Comparison of ENCODE assay signal across 15 cellular contexts in genomic region chr18:77811510-77811909, GRCh38.
DNase-seq lines count a peak whose midpoint lies in the region; ATAC-seq and TF ChIP-seq lines count a peak whose summit lies in the region.
"Had no signal": no experiment of that assay in that cellular context is flagged by ENCODE, and none has a peak within 500 bp of the region (broad histone marks: within the 10 kb centered on the region; RNA-seq: fewer than 3 reads in every experiment).

No MANE protein-coding gene starts in this region.

- no peak for TF ChIP-seq POLR2A in erythroblast (IDR thresholded peaks at IDR 0.05; ENCODE audit: low read length)

- TF ChIP-seq CTCF in Panc1 (IDR thresholded peaks at IDR 0.05): no peak

- H3K4me1 ChIP-seq in Panc1 (ENCODE audit: control insufficient read depth, insufficient read depth, low read length): no peaks in the 10 kb centered on the region; the same call in 1 of the 2 replicates

- H3K27ac ChIP-seq in Panc1 (ENCODE audit: low read length): no peak overlapping the region
- H3K27ac ChIP-seq: C4-2B had no signal

- in situ Hi-C loops in Panc1 (cut with HindIII; ENCODE audit: low pct_unique_long_range_greater_than_20kb, low sequenced_read_pairs): no loop called here

- no TSS peak for BruUV-seq in Panc1 (replicated peaks; lab: Mats Ljungman, UMichigan)

- no peaks in the 10 kb centered on the region for H3K36me3 ChIP-seq in Panc1 (ENCODE audit: control insufficient read depth, insufficient read depth, low read length)

- POLR2A ChIA-PET in Panc1 (lab: Charles Lee): no interaction called here

- CTCF ChIA-PET in Panc1 (lab: Charles Lee): no interaction called here

- no peaks in the 10 kb centered on the region for H3K27me3 ChIP-seq in Panc1 (ENCODE audit: control insufficient read depth, insufficient read depth, low read length)

- peaks cover 4% of the 10 kb centered on the region; the same call in 1 of the 2 replicates for H3K9me3 ChIP-seq in Panc1 (ENCODE audit: control insufficient read depth, insufficient read depth, low read depth, low read length)

- no peak overlapping the region for H3K4me3 ChIP-seq in Panc1 (ENCODE audit: low read depth in 2 of 2, low read length in 2 of 2)

- ATAC-seq in Panc1: no peak
- ATAC-seq in HG03196 (IDR thresholded peaks at IDR 0.05; ENCODE audit: unreplicated experiment): no peak
- ATAC-seq in HG02763 (IDR thresholded peaks at IDR 0.05; ENCODE audit: unreplicated experiment): no peak
- ATAC-seq: T-helper 17 cell had no signal

- DNase-seq in HT1080 (ENCODE audit: low read depth) (peak; percentile 68), NCI-H2081 (lab: John Stamatoyannopoulos, UW) (peak; percentile 51 to 88), Panc1 (ENCODE audit: low read depth, low spot score) (peak; percentile 2), left kidney (ENCODE audit: low read depth, low spot score) (peak; percentile 29), erythroblast (lab: John Stamatoyannopoulos, UW) (no peak)
- DNase-seq: activated CD4-positive, alpha-beta T cell treated with anti-CD3 and anti-CD28 coated beads for 4 hours; activated T-cell treated with anti-CD3 and anti-CD28 coated beads, Interleukin-2, amount 50 U/mL, for 48 hours; amygdala; H9; NCI-H1048; stimulated activated naive CD4-positive, alpha-beta T cell treated with Interleukin-2 at 50 U/mL for 16 hours; T-helper 17 cell had no signal

- intact Hi-C loops in Panc1 (cut with micrococcal nuclease; ENCODE audit: unreplicated experiment): no loop called here

Comparison
In these comparisons a context has a peak if more than half of its experiments do, and no peak if none do; other contexts are left out.
1. DNase-seq: peak in HT1080 (single experiment), NCI-H2081 (2 of 2), Panc1 (single experiment) and left kidney (single experiment); none in erythroblast (0 of 2).